Comparison of ENCODE assay signal across 26 cellular contexts in the genomic region with DNA sequence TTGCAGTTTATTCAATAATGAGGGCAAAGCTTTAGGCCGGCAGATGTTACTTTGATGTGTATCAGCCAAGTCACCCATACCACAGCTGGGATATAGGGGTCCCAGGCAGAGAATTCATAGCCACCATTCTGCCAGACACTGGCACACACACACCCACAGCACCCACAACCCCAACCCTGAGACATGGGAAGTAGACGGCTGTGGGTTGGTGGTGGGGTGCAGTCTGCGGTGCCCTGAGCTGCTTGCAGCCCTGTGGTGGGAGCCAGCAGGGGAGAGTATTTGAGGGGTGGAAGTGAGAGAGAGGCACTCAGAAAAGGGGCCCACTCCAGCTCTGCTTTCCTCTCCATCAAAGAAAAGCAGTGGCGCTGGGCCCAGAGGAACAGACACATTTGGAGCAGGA.
DNase-seq lines count a peak whose midpoint lies in the region; ATAC-seq, FAIRE-seq and TF ChIP-seq lines count a peak whose summit lies in the region.
"Had no signal": no experiment of that assay in that cellular context is flagged by ENCODE, and none has a peak within 500 bp of the region (broad histone marks: within the 10 kb centered on the region; RNA-seq: fewer than 3 reads in every experiment).

No MANE protein-coding gene starts in this region.

- DNase-seq in Caco-2 (no peak), HFFc6 (no peak), frontal cortex (ENCODE audit: low spot score in 2 of 2) (no peak), NCI-H345 (lab: John Stamatoyannopoulos, UW) (no peak)
- peak; percentile 73 for DNase-seq in Jurkat, Clone E6-1 (ENCODE audit: low read depth, low spot score)
- DNase-seq: activated CD4-positive, alpha-beta memory T cell treated with anti-CD3 and anti-CD28 coated beads, Interleukin-2, amount 10 ng/mL, durations not matched to agents 7 days and 5 days; activated CD4-positive, CD25-positive, alpha-beta regulatory T cell treated with anti-CD3 and anti-CD28 coated beads, Interleukin-2, amount 50 U/mL, for 72 hours; activated T-cell treated with anti-CD3 and anti-CD28 coated beads, Interleukin-2, amount 50 U/mL, for 1 hour; amniotic stem cell; EL; Karpas-422; kidney; NCI-H1092 treated with DMSO at 0.1 percent for 48 hours; NCI-H2029 treated with DMSO at 0.1 percent for 48 hours; retina; SIG-M5; spleen; stimulated activated CD4-positive, alpha-beta T cell treated with anti-CD3 and anti-CD28 coated beads, Interleukin-4, amount 100 ng/mL, for 4 hours; tibial artery had no signal

- TF ChIP-seq CTCF in Caco-2 (IDR thresholded peaks at IDR 0.05; ENCODE audit: insufficient read depth in 1 of 2, low read depth in 1 of 2, low read length in 1 of 2, severe bottlenecking in 1 of 2, unreplicated experiment in 1 of 2) (no peak), neutrophil (IDR thresholded peaks at IDR 0.05) (no peak), HFFc6 (IDR thresholded peaks at IDR 0.05) (no peak)

- CTCF ChIA-PET in Caco-2 (lab: Charles Lee) = no interaction called here

- H3K36me3 Mint-ChIP-seq in Caco-2 (ENCODE audit: insufficient read depth, unreplicated experiment) (peaks cover 25% of the 10 kb centered on the region), HFFc6 (ENCODE audit: low read depth) (peaks cover 23% of the 10 kb centered on the region)
- peaks cover 23% of the 10 kb centered on the region for H3K36me3 Mint-ChIP-seq in activated T-helper 17 cell treated with anti-CD3 and anti-CD28 coated beads, Interleukin-2, amount 50 U/mL, for 72 hours (ENCODE audit: low read depth)

- no TSS peak for BruUV-seq in Caco-2 (replicated peaks; lab: Mats Ljungman, UMichigan)

- H3K4me1 ChIP-seq in Caco-2 (peaks cover 19% of the 10 kb centered on the region), neutrophil (ENCODE audit: control insufficient read depth in 1 of 2, insufficient read depth in 1 of 2, low read depth in 1 of 2, low read length in 1 of 2) (peaks cover 6 to 10% of the 10 kb centered on the region in 2 experiments)

- H3K27me3 Mint-ChIP-seq in Caco-2 (ENCODE audit: insufficient read depth, unreplicated experiment) = no peaks in the 10 kb centered on the region
- H3K27me3 Mint-ChIP-seq in activated T-helper 17 cell treated with anti-CD3 and anti-CD28 coated beads, Interleukin-2, amount 50 U/mL, for 72 hours = no peaks in the 10 kb centered on the region
- peaks cover 4% of the 10 kb centered on the region; the same call in 1 of the 2 replicates for H3K27me3 Mint-ChIP-seq in HFFc6 (ENCODE audit: insufficient read depth)
- H3K27me3 Mint-ChIP-seq: activated CD4-positive, alpha-beta memory T cell treated with anti-CD3 and anti-CD28 coated beads, Interleukin-2, amount 10 ng/mL, durations not matched to agents 7 days and 5 days; stimulated activated naive CD8-positive, alpha-beta T cell treated with anti-CD3 and anti-CD28 coated beads, Interleukin-15, Interleukin-2, amounts not matched to agents 100 ng/mL and 50 ng/mL, for 24 hours had no signal

- ATAC-seq in activated T-helper 17 cell treated with anti-CD3 and anti-CD28 coated beads, Interleukin-2, amount 50 U/mL, for 72 hours (replicated peaks) = no peak
- ATAC-seq in GM19463 (IDR thresholded peaks at IDR 0.05; ENCODE audit: unreplicated experiment) = no peak

- peaks cover 1% of the 10 kb centered on the region; the same call in 1 of the 2 replicates for H3K36me3 ChIP-seq in Caco-2 (ENCODE audit: control insufficient read depth, insufficient read depth, low read length)
- H3K36me3 ChIP-seq in neutrophil = peaks cover 28% of the 10 kb centered on the region
- H3K36me3 ChIP-seq: HAP-1 had no signal

- H3K9me3 ChIP-seq in Caco-2 (no peaks in the 10 kb centered on the region), neutrophil (no peaks in the 10 kb centered on the region)
- H3K9me3 ChIP-seq: HAP-1, spleen, tibial artery had no signal

- H3K4me3 ChIP-seq in Caco-2 (ENCODE audit: low read depth, low read length) (no peak overlapping the region), neutrophil (ENCODE audit: low read depth in 1 of 2, low read length in 1 of 2) (no peak overlapping the region)
- no peak overlapping the region for H3K4me3 ChIP-seq in Jurkat, Clone E6-1 (ENCODE audit: low read length)
- H3K4me3 ChIP-seq: HAP-1, spleen, tibial artery had no signal

- FAIRE-seq in frontal cortex (lab: Jason Lieb, UNC) = no peak
- FAIRE-seq: HTR-8/SVneo, kidney had no signal

- H3K4me1 Mint-ChIP-seq in Caco-2 (ENCODE audit: low read depth, unreplicated experiment) = peaks cover 8% of the 10 kb centered on the region
- peaks cover 7% of the 10 kb centered on the region for H3K4me1 Mint-ChIP-seq in activated T-helper 17 cell treated with anti-CD3 and anti-CD28 coated beads, Interleukin-2, amount 50 U/mL, for 72 hours
- H3K4me1 Mint-ChIP-seq in HFFc6 (ENCODE audit: low read depth) = peaks cover 85% of the 10 kb centered on the region

- H3K4me3 Mint-ChIP-seq in Caco-2 (ENCODE audit: unreplicated experiment) (no peak overlapping the region), HFFc6 (no peak overlapping the region; the same call in 1 of the 2 replicates)
- no peak overlapping the region for H3K4me3 Mint-ChIP-seq in activated T-helper 17 cell treated with anti-CD3 and anti-CD28 coated beads, Interleukin-2, amount 50 U/mL, for 72 hours
- H3K4me3 Mint-ChIP-seq: activated CD4-positive, alpha-beta memory T cell treated with anti-CD3 and anti-CD28 coated beads, Interleukin-2, amount 10 ng/mL, durations not matched to agents 7 days and 5 days; CD14-positive monocyte; stimulated activated naive CD8-positive, alpha-beta T cell treated with anti-CD3 and anti-CD28 coated beads, Interleukin-15, Interleukin-2, amounts not matched to agents 100 ng/mL and 50 ng/mL, for 24 hours had no signal

- peak overlapping the region; percentile 59 for H3K27ac Mint-ChIP-seq in Caco-2 (ENCODE audit: unreplicated experiment)
- peak overlapping the region; percentile 71 for H3K27ac Mint-ChIP-seq in activated T-helper 17 cell treated with anti-CD3 and anti-CD28 coated beads, Interleukin-2, amount 50 U/mL, for 72 hours
- no peak overlapping the region for H3K27ac Mint-ChIP-seq in HFFc6
- H3K27ac Mint-ChIP-seq: activated CD4-positive, alpha-beta memory T cell treated with anti-CD3 and anti-CD28 coated beads, Interleukin-2, amount 10 ng/mL, durations not matched to agents 7 days and 5 days; stimulated activated naive CD8-positive, alpha-beta T cell treated with anti-CD3 and anti-CD28 coated beads, Interleukin-15, Interleukin-2, amounts not matched to agents 100 ng/mL and 50 ng/mL, for 24 hours had no signal

- H3K9me3 Mint-ChIP-seq in Caco-2 (ENCODE audit: unreplicated experiment) (no peaks in the 10 kb centered on the region), HFFc6 (no peaks in the 10 kb centered on the region)
- no peaks in the 10 kb centered on the region for H3K9me3 Mint-ChIP-seq in activated T-helper 17 cell treated with anti-CD3 and anti-CD28 coated beads, Interleukin-2, amount 50 U/mL, for 72 hours
- H3K9me3 Mint-ChIP-seq: activated CD4-positive, alpha-beta memory T cell treated with anti-CD3 and anti-CD28 coated beads, Interleukin-2, amount 10 ng/mL, durations not matched to agents 7 days and 5 days; stimulated activated naive CD8-positive, alpha-beta T cell treated with anti-CD3 and anti-CD28 coated beads, Interleukin-15, Interleukin-2, amounts not matched to agents 100 ng/mL and 50 ng/mL, for 24 hours had no signal

- intact Hi-C loops in Caco-2 (cut with micrococcal nuclease; ENCODE audit: unreplicated experiment) = no loop called here

- H3K27me3 ChIP-seq in Caco-2 (replicated peaks; ENCODE audit: control insufficient read depth, insufficient read depth, low read length) (no peaks in the 10 kb centered on the region), neutrophil (no peaks in the 10 kb centered on the region)
- H3K27me3 ChIP-seq: spleen, tibial artery had no signal

- POLR2A ChIA-PET in Caco-2 (lab: Charles Lee) = no interaction called here

- peak overlapping the region; percentile 17 for H3K27ac ChIP-seq in neutrophil
- H3K27ac ChIP-seq: spleen, tibial artery had no signal
